Comparison of ENCODE assay signal across 24 cellular contexts in the genomic region with DNA sequence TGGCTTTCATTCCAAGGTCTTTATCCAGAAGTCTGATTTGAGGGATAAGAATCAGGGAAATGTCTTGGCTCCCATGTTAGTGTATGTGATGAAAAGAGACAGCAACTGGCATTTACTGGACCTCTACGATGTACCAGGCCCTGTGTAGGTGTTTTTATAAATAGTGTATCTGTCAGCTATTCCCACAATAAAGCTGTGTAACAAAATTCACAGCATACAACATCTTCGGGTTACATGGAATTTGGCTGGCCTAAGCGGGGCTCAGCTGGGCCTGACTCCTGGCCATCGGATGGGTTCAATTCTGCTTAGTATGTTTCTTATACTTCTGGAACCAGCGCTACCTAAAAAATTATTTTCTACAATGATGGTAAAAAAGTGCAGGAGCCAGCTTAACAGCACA.
DNase-seq lines count a peak whose midpoint lies in the region; ATAC-seq, FAIRE-seq and TF ChIP-seq lines count a peak whose summit lies in the region.
"Had no signal": no experiment of that assay in that cellular context is flagged by ENCODE, and none has a peak within 500 bp of the region (broad histone marks: within the 10 kb centered on the region; RNA-seq: fewer than 3 reads in every experiment).

No MANE protein-coding gene starts in this region.

- no peak for FAIRE-seq in HepG2 (lab: Jason Lieb, UNC)
- FAIRE-seq: A549, GM12891, H1 had no signal

- peak overlapping the region; percentile 39; the same call in 1 of the 2 replicates for H2AK5ac ChIP-seq in IMR-90 (ENCODE audit: low read depth, low read length)

- H2BK120ac ChIP-seq in IMR-90 (ENCODE audit: low read depth, low read length), result peak overlapping the region; percentile 11; the same call in 1 of the 2 replicates

- no peak overlapping the region for H3K56ac ChIP-seq in IMR-90 (ENCODE audit: extremely low read depth, insufficient read depth, low read length)

- H3K9ac ChIP-seq in HepG2 (ENCODE audit: insufficient read depth, low read depth, low read length) (no peak overlapping the region), IMR-90 (ENCODE audit: low read depth, low read length) (no peak overlapping the region)
- H3K9ac ChIP-seq: BLaER1 treated with 17β-estradiol and CSF1 and Interleukin-3, amounts not matched to agents 10 nM and 100 nM; GM23248 had no signal

- no peak overlapping the region for H3K4me3 ChIP-seq in HepG2 (replicated peaks in 1 of 3; ENCODE audit: insufficient read depth in 1 of 3, low read depth in 2 of 3, low read length in 3 of 3)
- no peak overlapping the region for H3K4me3 ChIP-seq in right lobe of liver
- no peak overlapping the region for H3K4me3 ChIP-seq in IMR-90 (ENCODE audit: insufficient read depth, low read depth, low read length)
- H3K4me3 ChIP-seq: A549; BLaER1 treated with 17β-estradiol and CSF1 and Interleukin-3, amounts not matched to agents 10 nM and 100 nM; GM23248 had no signal

- no peaks in the 10 kb centered on the region for H4K20me1 ChIP-seq in HepG2 (ENCODE audit: insufficient read depth, low read length)
- no peaks in the 10 kb centered on the region for H4K20me1 ChIP-seq in IMR-90 (ENCODE audit: insufficient read depth, low read length)
- H4K20me1 ChIP-seq: BLaER1 treated with 17β-estradiol and CSF1 and Interleukin-3, amounts not matched to agents 10 nM and 100 nM had no signal

- H2AFZ ChIP-seq in HepG2 (ENCODE audit: low read length) (no peak overlapping the region), IMR-90 (replicated peaks; ENCODE audit: low read length, poor library complexity) (no peak overlapping the region)
- H2AFZ ChIP-seq: GM23248 had no signal

- TF ChIP-seq EP300 in HepG2 (IDR thresholded peaks at IDR 0.05; ENCODE audit: low read depth in 2 of 2, low read length in 2 of 2), result no peak
- TF ChIP-seq EP300 in HepG2 (CRISPR knock-in tag; IDR thresholded peaks at IDR 0.05; ENCODE audit: borderline replicate concordance), result no peak

- H3K27me3 ChIP-seq in HepG2 (ENCODE audit: control insufficient read depth in 1 of 2, insufficient read depth in 2 of 2, low read length in 2 of 2), result peaks cover 6 to 23% of the 10 kb centered on the region in 2 experiments; a peak in 3 of 5 replicates
- H3K27me3 ChIP-seq in right lobe of liver, result no peaks in the 10 kb centered on the region
- no peaks in the 10 kb centered on the region for H3K27me3 ChIP-seq in IMR-90 (ENCODE audit: control insufficient read depth, insufficient read depth, low read length)
- H3K27me3 ChIP-seq: BE2C; BLaER1 treated with 17β-estradiol and CSF1 and Interleukin-3, amounts not matched to agents 10 nM and 100 nM had no signal

- no peak for TF ChIP-seq RAD21 in HepG2 (CRISPR knock-in tag; IDR thresholded peaks at IDR 0.05)
- TF ChIP-seq RAD21 in IMR-90 (IDR thresholded peaks at IDR 0.05; ENCODE audit: low read length), result no peak

- H2BK15ac ChIP-seq in IMR-90 (ENCODE audit: low read depth, low read length), result peak overlapping the region; percentile 24; the same call in 1 of the 3 replicates

- H2BK20ac ChIP-seq in IMR-90 (ENCODE audit: low read depth, low read length), result no peak overlapping the region

- no TSS peak for BruUV-seq in HepG2 (replicated peaks; lab: Mats Ljungman, UMichigan)
- no TSS peak for BruUV-seq in IMR-90 (replicated peaks; lab: Mats Ljungman, UMichigan)

- DNase-seq in HepG2 (ENCODE audit: low spot score), result no peak
- DNase-seq in right lobe of liver, result no peak
- DNase-seq in IMR-90, result no peak
- peak; percentile 25 for DNase-seq in posterior vena cava (ENCODE audit: low spot score)
- no peak for DNase-seq in stimulated activated CD4-positive, alpha-beta T cell treated with anti-CD3 and anti-CD28 coated beads, Interleukin-1b, Interleukin-23, amount 100 ng/mL, for 48 hours
- DNase-seq in SHP77 treated with DMSO at 0.1 percent for 48 hours (lab: John Stamatoyannopoulos, UW), result no peak
- DNase-seq: 8988T; ACHN; AML-193; BE2C; Calu3; CD4-positive, alpha-beta memory T cell; COR-L47; DMS53; DMS79 treated with DMSO at 0.1 percent for 48 hours; GF-D8; GM23248; H9; HFFc6 had no signal

- POLR2A ChIA-PET in HepG2 (lab: Yijun Ruan, JAX), result interaction anchor here (1.0 kb wide), 1 partner anchor 18 kb away, joined by 3 read pairs; no protein-coding TSS in a partner anchor
- POLR2A ChIA-PET in IMR-90 (lab: Charles Lee; ENCODE audit: unreplicated experiment), result no interaction called here

- ATAC-seq in HepG2 (no peak), right lobe of liver (no peak), IMR-90 (ENCODE audit: low read depth) (no peak)
- ATAC-seq: A549, HCT116 had no signal

- H3K14ac ChIP-seq in IMR-90 (replicated peaks; ENCODE audit: low read depth, low read length), result no peak overlapping the region

- no peak overlapping the region for H3K27ac ChIP-seq in HepG2 (ENCODE audit: extremely low read length, insufficient read depth, low read length)
- no peak overlapping the region for H3K27ac ChIP-seq in right lobe of liver
- H3K27ac ChIP-seq in IMR-90 (ENCODE audit: insufficient read depth, low read length), result no peak overlapping the region
- H3K27ac ChIP-seq: A549; BLaER1 treated with 17β-estradiol and CSF1 and Interleukin-3, amounts not matched to agents 10 nM and 100 nM; GM23248 had no signal

- no peak overlapping the region for H4K5ac ChIP-seq in IMR-90 (ENCODE audit: low read depth, low read length)

- in situ Hi-C loops in HepG2 (cut with HindIII; ENCODE audit: extremely low pct_ligation_motif_present, low pct_unique_long_range_greater_than_20kb) (no loop called here), IMR-90 (cut with MboI; ENCODE audit: low sequenced_read_pairs) (no loop called here)

- no peak overlapping the region for H3K4ac ChIP-seq in IMR-90 (ENCODE audit: low read depth, low read length)

- H3K4me1 ChIP-seq in HepG2 (ENCODE audit: insufficient read depth, low read length), result peaks cover 53% of the 10 kb centered on the region
- H3K4me1 ChIP-seq in right lobe of liver, result no peaks in the 10 kb centered on the region
- H3K4me1 ChIP-seq in IMR-90 (ENCODE audit: control insufficient read depth, insufficient read depth, low read length), result peaks cover 33% of the 10 kb centered on the region
- H3K4me1 ChIP-seq: BE2C had no signal

- no peaks in the 10 kb centered on the region for H3K36me3 ChIP-seq in HepG2 (replicated peaks in 1 of 2; ENCODE audit: control insufficient read depth in 1 of 2, insufficient read depth in 2 of 2, low read length in 2 of 2)
- H3K36me3 ChIP-seq in right lobe of liver, result no peaks in the 10 kb centered on the region
- no peaks in the 10 kb centered on the region for H3K36me3 ChIP-seq in IMR-90 (ENCODE audit: control insufficient read depth, insufficient read depth, low read length)
- H3K36me3 ChIP-seq: BE2C; BLaER1 treated with 17β-estradiol and CSF1 and Interleukin-3, amounts not matched to agents 10 nM and 100 nM had no signal

- no peak overlapping the region for H3K23ac ChIP-seq in IMR-90 (ENCODE audit: low read depth, low read length)

- H3K9me3 ChIP-seq in HepG2 (ENCODE audit: low read length) (no peaks in the 10 kb centered on the region; the same call in 1 of the 2 replicates), right lobe of liver (no peaks in the 10 kb centered on the region), IMR-90 (ENCODE audit: control insufficient read depth, insufficient read depth, low read length) (peaks cover 3% of the 10 kb centered on the region; the same call in 1 of the 2 replicates)
- H3K9me3 ChIP-seq: BE2C had no signal

- no peak overlapping the region for H4K8ac ChIP-seq in IMR-90 (ENCODE audit: low read depth in 2 of 2, low read length in 2 of 2)

- TF ChIP-seq POLR2A in HepG2 (IDR thresholded peaks at IDR 0.05; ENCODE audit: insufficient read depth in 1 of 2, low read depth in 2 of 2, low read length in 2 of 2), result no peak
- TF ChIP-seq POLR2A in right lobe of liver (IDR thresholded peaks at IDR 0.05), result no peak
- no peak for TF ChIP-seq POLR2A in IMR-90 (IDR thresholded peaks at IDR 0.05; ENCODE audit: low read depth, low read length)

- no peak overlapping the region for H4K91ac ChIP-seq in IMR-90 (ENCODE audit: insufficient read depth, low read depth, low read length)

- 77% methylated on average over 5 of the region's 5 CpGs for WGBS in HepG2 (ENCODE audit: low lambda C conversion rate)
- WGBS in right lobe of liver (ENCODE audit: insufficient coverage, low coverage, low lambda C conversion rate, missing lambda C conversion rate), result 90% methylated on average over 2 of the region's 5 CpGs
- no CpG with 5 or more reads among the region's 5 CpGs for WGBS in IMR-90 (ENCODE audit: extremely low coverage in 2 of 2, insufficient read length in 1 of 2), 2 experiments

- H3K79me1 ChIP-seq in IMR-90 (ENCODE audit: low read depth in 1 of 2, low read length in 2 of 2), result peaks cover 0 to 25% of the 10 kb centered on the region in 2 experiments; a peak in 2 of 4 replicates

- TF ChIP-seq CTCF in HepG2 (CRISPR knock-in tag; IDR thresholded peaks at IDR 0.05) (no peak), right lobe of liver (IDR thresholded peaks at IDR 0.05) (no peak), IMR-90 (conservative IDR thresholded peaks at IDR 0.05; ENCODE audit: low read depth, low read length) (no peak)

- dilution Hi-C loops in IMR-90 (cut with HindIII; ENCODE audit: low sequenced_read_pairs, unreplicated experiment), result no loop called here

- peaks cover 26% of the 10 kb centered on the region for H3K9me1 ChIP-seq in IMR-90 (ENCODE audit: insufficient read depth, low read length)

- no peak overlapping the region for H2BK5ac ChIP-seq in IMR-90 (ENCODE audit: low read depth, low read length, poor library complexity, severe bottlenecking)

- no peak overlapping the region for H3K18ac ChIP-seq in IMR-90 (ENCODE audit: low read depth, low read length)

- H3K4me2 ChIP-seq in HepG2 (ENCODE audit: low read depth, low read length) (no peak overlapping the region), IMR-90 (ENCODE audit: low read depth, low read length) (no peak overlapping the region)
- H3K4me2 ChIP-seq: A549; BLaER1 treated with 17β-estradiol and CSF1 and Interleukin-3, amounts not matched to agents 10 nM and 100 nM had no signal

- no peak overlapping the region for H2AK9ac ChIP-seq in IMR-90 (replicated peaks; ENCODE audit: low read depth, low read length, poor library complexity)

- intact Hi-C loops in HepG2 (cut with micrococcal nuclease; ENCODE audit: unreplicated experiment) (no loop called here), right lobe of liver (cut with DNase I) (no loop called here), IMR-90 (cut with micrococcal nuclease) (loop anchor here (5.0 kb wide), 1 partner anchor 57 kb away; no protein-coding TSS in a partner anchor), posterior vena cava (cut with DNase I) (no loop called here)

- no peaks in the 10 kb centered on the region for H3K79me2 ChIP-seq in HepG2 (ENCODE audit: insufficient read depth, low read length)

- CTCF ChIA-PET in HepG2 (lab: Yijun Ruan, JAX; ENCODE audit: low intra/inter-chr PET ratio, low total read pairs), result no interaction called here
- CTCF ChIA-PET in IMR-90 (lab: Yijun Ruan, JAX), result no interaction called here

TF ChIP-seq in HepG2, 621 proteins besides CTCF, POLR2A, EP300 and RAD21 (continues in another document):
- TF ChIP-seq HES4 (CRISPR knock-in tag; IDR thresholded peaks at IDR 0.05; ENCODE audit: borderline replicate concordance), result no peak

TF ChIP-seq in IMR-90, 13 proteins besides CTCF, POLR2A, EP300 and RAD21 (continues in another document):
- TF ChIP-seq MXI1 (IDR thresholded peaks at IDR 0.05; ENCODE audit: borderline replicate concordance, low read depth, low read length), result no peak
- TF ChIP-seq RCOR1 (IDR thresholded peaks at IDR 0.05; ENCODE audit: insufficient replicate concordance, low read length), result no peak
- no peak for TF ChIP-seq BHLHE40 (IDR thresholded peaks at IDR 0.05; ENCODE audit: low read depth, low read length)
